8 cellular contexts compared by ENCODE assay signal in genomic region chr10:95693668-95694534, GRCh38. TPM values are rescaled to one million over a fixed set of nuclear protein-coding genes. Genes with fewer than 3 reads are reported as not detected.
DNase-seq lines count a peak whose midpoint lies in the region; ATAC-seq and TF ChIP-seq lines count a peak whose summit lies in the region.

Gene TCTN3, minus strand, starts transcription at chr10:95693927. Its CDS starts 28 bp downstream, at chr10:95693899.

- peak within 1 kb of the TSS; percentile 69 to 70 for H3K27ac ChIP-seq in thoracic aorta

- H3K36me3 Mint-ChIP-seq in activated naive CD4-positive, alpha-beta T cell treated with anti-CD3 and anti-CD28 coated beads, Interleukin-2, amount 50 U/mL, for 72 hours, result peaks cover 18 to 20% of the 10 kb centered on the region in 2 donors

- POLR2A ChIA-PET in GM10248 (lab: Yijun Ruan, JAX), result interaction anchor here (0.7 to 1.2 kb wide), 8 partner anchors 62 to 152 kb away, joined by 3 to 9 read pairs (median 4); partner anchors contain the start of gene ENTPD1

- TF ChIP-seq CTCF in GM10248 (IDR thresholded peaks at IDR 0.05; ENCODE audit: control extremely low read depth, extremely low read depth, low read depth, missing control alignments) (peak; percentile 98), omental fat pad (IDR thresholded peaks at IDR 0.05) (peak in 2 of 3 donors; percentile 99), thoracic aorta (IDR thresholded peaks at IDR 0.05) (peak; percentile 100)

- CTCF ChIA-PET in GM10248 (lab: Yijun Ruan, JAX), result interaction anchor here (0.6 to 7.6 kb wide), 103 partner anchors 8 to 1063 kb away, joined by 3 to 305 read pairs (median 5); partner anchors contain the start of genes ALDH18A1, BLNK, CC2D2B and DNTT

- H3K27ac Mint-ChIP-seq in activated naive CD4-positive, alpha-beta T cell treated with anti-CD3 and anti-CD28 coated beads, Interleukin-2, amount 50 U/mL, for 72 hours, result peak within 1 kb of the TSS; percentile 93 to 99

- no peaks in the 10 kb centered on the region for H3K36me3 ChIP-seq in thoracic aorta

- H3K4me3 ChIP-seq in thoracic aorta, result peak within 1 kb of the TSS; percentile 93

- ATAC-seq in HG02571 (IDR thresholded peaks at IDR 0.05; ENCODE audit: unreplicated experiment) (peak; percentile 99), SK-N-SH treated with all-trans-retinoic acid at 6 μM for 48 hours (peak; percentile 99), omental fat pad (ENCODE audit: low FRiP score) (peak; percentile 100), thoracic aorta (ENCODE audit: insufficient number of reproducible peaks, low FRiP score, low read depth) (peak; percentile 100)
- peak; percentile 99 to 100 for ATAC-seq in activated naive CD4-positive, alpha-beta T cell treated with anti-CD3 and anti-CD28 coated beads, Interleukin-2, amount 50 U/mL, for 72 hours

- H3K4me1 ChIP-seq in thoracic aorta (ENCODE audit: control insufficient read depth in 1 of 2, low read depth in 2 of 2), result peaks cover 7 to 24% of the 10 kb centered on the region in 2 donors

- H3K9me3 ChIP-seq in thoracic aorta, result no peaks in the 10 kb centered on the region

- H3K9me3 Mint-ChIP-seq in activated naive CD4-positive, alpha-beta T cell treated with anti-CD3 and anti-CD28 coated beads, Interleukin-2, amount 50 U/mL, for 72 hours, result no peaks in the 10 kb centered on the region

- no peaks in the 10 kb centered on the region for H3K27me3 ChIP-seq in thoracic aorta (replicated peaks; ENCODE audit: insufficient read depth)

- peak; percentile 99 for DNase-seq in GM10248 (ENCODE audit: extremely low spot score)
- peak; percentile 99 for DNase-seq in NCI-H1048 (lab: John Stamatoyannopoulos, UW)
- peak; percentile 96 to 99 for DNase-seq in activated naive CD4-positive, alpha-beta T cell treated with anti-CD3 and anti-CD28 coated beads, Interleukin-2, amount 50 U/mL, for 72 hours (ENCODE audit: low spot score in 2 of 2)
- DNase-seq in glomerular endothelial cell (ENCODE audit: extremely low read depth, low read depth, low spot score), result peak; percentile 99
- peak; percentile 77 for DNase-seq in omental fat pad (ENCODE audit: low spot score)
- DNase-seq in thoracic aorta (ENCODE audit: low spot score), result peak; percentile 90

TF ChIP-seq in SK-N-SH treated with all-trans-retinoic acid at 6 μM for 48 hours, 23 proteins besides CTCF, POLR2A, EP300 and RAD21 (continues in another document):
- no peak for TF ChIP-seq POU6F1 (CRISPR knock-in tag; IDR thresholded peaks at IDR 0.05; ENCODE audit: borderline replicate concordance, low read depth)
- TF ChIP-seq ZNF8 (CRISPR knock-in tag; IDR thresholded peaks at IDR 0.05), result 0 out of 2 replicates have a peak, but pooled peaks have one; percentile 21
- no peak for TF ChIP-seq CREB5 (CRISPR knock-in tag; IDR thresholded peaks at IDR 0.05; ENCODE audit: low read depth)
- no peak for TF ChIP-seq CSDC2 (CRISPR knock-in tag; IDR thresholded peaks at IDR 0.05)
- no peak for TF ChIP-seq ISL1 (CRISPR knock-in tag; IDR thresholded peaks at IDR 0.05)
- no peak for TF ChIP-seq BACH2 (CRISPR knock-in tag; IDR thresholded peaks at IDR 0.05; ENCODE audit: borderline replicate concordance)
- peak; percentile 32; the same call in 1 of the 2 replicates for TF ChIP-seq TSHZ2 (CRISPR knock-in tag; IDR thresholded peaks at IDR 0.05)
- no peak; the same call in 1 of the 2 replicates for TF ChIP-seq ZNF565 (CRISPR knock-in tag; conservative IDR thresholded peaks at IDR 0.05; ENCODE audit: low read depth)
- TF ChIP-seq ZC3H10 (CRISPR knock-in tag; IDR thresholded peaks at IDR 0.05), result no peak
- TF ChIP-seq PPARA (CRISPR knock-in tag; IDR thresholded peaks at IDR 0.05; ENCODE audit: borderline replicate concordance), result no peak
- no peak for TF ChIP-seq OSR1 (CRISPR knock-in tag; IDR thresholded peaks at IDR 0.05)
- TF ChIP-seq TCF4 (CRISPR knock-in tag; IDR thresholded peaks at IDR 0.05; ENCODE audit: borderline replicate concordance), result no peak
- TF ChIP-seq ZNF70 (CRISPR knock-in tag; IDR thresholded peaks at IDR 0.05), result no peak
- no peak for TF ChIP-seq SNAI2 (CRISPR knock-in tag; IDR thresholded peaks at IDR 0.05)
- TF ChIP-seq ZFP3 (CRISPR knock-in tag; IDR thresholded peaks at IDR 0.05), result no peak
- TF ChIP-seq ZFP30 (CRISPR knock-in tag; IDR thresholded peaks at IDR 0.05), result no peak
- no peak for TF ChIP-seq ESRRG (CRISPR knock-in tag; IDR thresholded peaks at IDR 0.05)
- TF ChIP-seq CSRNP3 (CRISPR knock-in tag; IDR thresholded peaks at IDR 0.05), result no peak
- TF ChIP-seq GLIS3 (CRISPR knock-in tag; IDR thresholded peaks at IDR 0.05), result 0 out of 2 replicates have a peak, but pooled peaks have one; percentile 30
- no peak for TF ChIP-seq RARB (CRISPR knock-in tag; IDR thresholded peaks at IDR 0.05)
- TF ChIP-seq TOX (CRISPR knock-in tag; IDR thresholded peaks at IDR 0.05; ENCODE audit: borderline replicate concordance), result no peak

RNA-seq across cellular contexts. Expression of gene TCTN3, which starts in this region (rescaled TPM):
- total RNA-seq in activated naive CD4-positive, alpha-beta T cell treated with anti-CD3 and anti-CD28 coated beads, Interleukin-2, amount 50 U/mL, for 72 hours, result 10 to 100 TPM; 12.2 to 22.2 TPM
- total RNA-seq in glomerular endothelial cell, result 43.8 and 56.4 TPM in 2 replicates
- 10 to 100 TPM; 24.1 to 27.1 (median 24.7) TPM for total RNA-seq in omental fat pad
- 10 to 100 TPM; 10.3 to 25.3 TPM for total RNA-seq in thoracic aorta

Comparison
In these comparisons a context has a peak if more than half of its experiments do, and no peak if none do; other contexts are left out.
1. Peak in every context shown above with its lines: DNase-seq, ATAC-seq, H3K4me3 ChIP-seq and H3K27ac ChIP-seq.